In the genomic region with DNA sequence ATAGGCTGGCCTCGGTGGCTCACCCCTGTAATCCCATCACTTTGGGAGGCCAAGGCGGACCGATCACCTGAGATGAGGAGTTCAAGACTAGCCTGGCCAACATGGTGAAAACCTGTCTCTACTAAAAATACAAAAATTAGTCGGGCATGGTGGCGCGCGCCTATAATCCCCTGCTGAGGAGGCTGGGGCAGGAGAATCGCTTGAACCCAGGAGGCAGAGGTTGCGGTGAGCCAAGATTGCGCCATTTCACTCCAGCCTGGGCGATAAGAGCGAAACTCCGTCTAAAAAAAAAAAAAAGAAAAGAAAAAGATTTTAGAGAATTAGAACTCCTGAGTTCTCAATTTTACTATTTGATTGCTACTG, we compare ENCODE assay signal across 7 cellular contexts. TPM values are rescaled to one million over a fixed set of nuclear protein-coding genes. Genes with fewer than 3 reads are reported as not detected.
DNase-seq lines count a peak whose midpoint lies in the region; ATAC-seq, FAIRE-seq and TF ChIP-seq lines count a peak whose summit lies in the region.
"Not testable (repeated sequence)": the region's sequence is repeated elsewhere in the genome, so short reads cannot be mapped to it uniquely, and the experiment has no call there.

No MANE protein-coding gene starts in this region.

- not testable (repeated sequence) for TF ChIP-seq CTCF in Caco-2 (IDR thresholded peaks at IDR 0.05; ENCODE audit: insufficient read depth in 1 of 2, low read depth in 1 of 2, low read length in 1 of 2, severe bottlenecking in 1 of 2, unreplicated experiment in 1 of 2); LNCaP clone FGC (IDR thresholded peaks at IDR 0.05; ENCODE audit: control insufficient read depth, extremely low read depth, insufficient read depth); epithelial cell of esophagus (IDR thresholded peaks at IDR 0.05; ENCODE audit: insufficient read depth, low read depth, low read length, missing control alignments); HepG2 (CRISPR knock-in tag; IDR thresholded peaks at IDR 0.05); osteoblast (IDR thresholded peaks at IDR 0.05; ENCODE audit: extremely low read depth, low read depth, low read length)

- H3K9me3 Mint-ChIP-seq in Caco-2 (ENCODE audit: unreplicated experiment); activated CD4-positive, alpha-beta T cell treated with anti-CD3 and anti-CD28 coated beads, Interleukin-2, amount 10 ng/mL, durations not matched to agents 24 days and 14 days: not testable (repeated sequence)

- H3K9ac ChIP-seq in adipocyte (ENCODE audit: low read length), result peak overlapping the region; percentile 100
- H3K9ac ChIP-seq in HepG2 (ENCODE audit: insufficient read depth, low read depth, low read length), result peak overlapping the region; percentile 95

- H3K27me3 ChIP-seq in Caco-2 (replicated peaks; ENCODE audit: control insufficient read depth, insufficient read depth, low read length); adipocyte (replicated peaks; ENCODE audit: control insufficient read depth, insufficient read depth, low read length); HepG2 (ENCODE audit: control insufficient read depth in 1 of 2, insufficient read depth in 2 of 2, low read length in 2 of 2); osteoblast (ENCODE audit: insufficient read depth, low read length): not testable (repeated sequence)

- intact Hi-C loops in Caco-2 (cut with micrococcal nuclease; ENCODE audit: unreplicated experiment); activated CD4-positive, alpha-beta T cell treated with anti-CD3 and anti-CD28 coated beads, Interleukin-2, amount 10 ng/mL, durations not matched to agents 24 days and 14 days (cut with micrococcal nuclease); HepG2 (cut with micrococcal nuclease; ENCODE audit: unreplicated experiment): not testable (repeated sequence)

- TF ChIP-seq EP300 in HepG2 (IDR thresholded peaks at IDR 0.05; ENCODE audit: low read depth in 2 of 2, low read length in 2 of 2); HepG2 (CRISPR knock-in tag; IDR thresholded peaks at IDR 0.05; ENCODE audit: borderline replicate concordance): not testable (repeated sequence)

- ATAC-seq in HepG2, result not testable (repeated sequence)

- H3K79me2 ChIP-seq in HepG2 (ENCODE audit: insufficient read depth, low read length), result peaks cover 89% of the 10 kb centered on the region
- H3K79me2 ChIP-seq in osteoblast (ENCODE audit: insufficient read depth, low read length), result peaks cover 66% of the 10 kb centered on the region

- not testable (repeated sequence) for DNase-seq in Caco-2; LNCaP clone FGC (ENCODE audit: low read depth); activated CD4-positive, alpha-beta T cell treated with anti-CD3 and anti-CD28 coated beads, Interleukin-2, amount 10 ng/mL, durations not matched to agents 24 days and 14 days; adipocyte (ENCODE audit: low read depth); epithelial cell of esophagus (ENCODE audit: low read depth); HepG2 (ENCODE audit: low spot score); osteoblast (ENCODE audit: insufficient read length, low spot score, missing footprints)

- not testable (repeated sequence) for H3K4me3 ChIP-seq in Caco-2 (ENCODE audit: low read depth, low read length)
- H3K4me3 ChIP-seq in LNCaP clone FGC (ENCODE audit: low read depth, low read length), result peak overlapping the region; percentile 96
- peak overlapping the region; percentile 81 for H3K4me3 ChIP-seq in adipocyte (ENCODE audit: low read length)
- H3K4me3 ChIP-seq in epithelial cell of esophagus (ENCODE audit: low read length), result peak overlapping the region; percentile 96
- H3K4me3 ChIP-seq in HepG2 (replicated peaks in 1 of 3; ENCODE audit: insufficient read depth in 1 of 3, low read depth in 2 of 3, low read length in 3 of 3), result peak overlapping the region; percentile 82 to 94 (median 88)
- H3K4me3 ChIP-seq in osteoblast (ENCODE audit: insufficient read depth, low read length), result peak overlapping the region; percentile 100

- in situ Hi-C loops in HepG2 (cut with HindIII; ENCODE audit: extremely low pct_ligation_motif_present, low pct_unique_long_range_greater_than_20kb), result not testable (repeated sequence)

- WGBS in HepG2 (ENCODE audit: low lambda C conversion rate), result 1% methylated on average over 10 of the region's 13 CpGs

- FAIRE-seq in HepG2 (lab: Jason Lieb, UNC), result not testable (repeated sequence)

- H3K9me3 ChIP-seq in Caco-2; adipocyte (ENCODE audit: control insufficient read depth, low read length); HepG2 (ENCODE audit: low read length); osteoblast (ENCODE audit: low read depth, low read length): not testable (repeated sequence)

- peak overlapping the region; percentile 92 for H3K4me3 Mint-ChIP-seq in Caco-2 (ENCODE audit: unreplicated experiment)
- H3K4me3 Mint-ChIP-seq in activated CD4-positive, alpha-beta T cell treated with anti-CD3 and anti-CD28 coated beads, Interleukin-2, amount 10 ng/mL, durations not matched to agents 24 days and 14 days, result peak overlapping the region; percentile 90

- POLR2A ChIA-PET in Caco-2 (lab: Charles Lee); HepG2 (lab: Yijun Ruan, JAX): not testable (repeated sequence)

- peaks cover 41% of the 10 kb centered on the region for H4K20me1 ChIP-seq in HepG2 (ENCODE audit: insufficient read depth, low read length)
- H4K20me1 ChIP-seq in osteoblast (ENCODE audit: insufficient read depth, low read length), result peaks cover 24% of the 10 kb centered on the region

- not testable (repeated sequence) for TF ChIP-seq RAD21 in HepG2 (CRISPR knock-in tag; IDR thresholded peaks at IDR 0.05)

- peak overlapping the region; percentile 98 for H3K27ac Mint-ChIP-seq in Caco-2 (ENCODE audit: unreplicated experiment)
- peak overlapping the region; percentile 98 for H3K27ac Mint-ChIP-seq in activated CD4-positive, alpha-beta T cell treated with anti-CD3 and anti-CD28 coated beads, Interleukin-2, amount 10 ng/mL, durations not matched to agents 24 days and 14 days

- not testable (repeated sequence) for BruUV-seq in Caco-2 (replicated peaks; lab: Mats Ljungman, UMichigan); HepG2 (replicated peaks; lab: Mats Ljungman, UMichigan)

- H3K4me1 ChIP-seq in Caco-2, result not testable (repeated sequence)
- H3K4me1 ChIP-seq in adipocyte (ENCODE audit: control insufficient read depth, insufficient read depth, low read length), result peaks cover 40% of the 10 kb centered on the region
- H3K4me1 ChIP-seq in HepG2 (ENCODE audit: insufficient read depth, low read length), result peaks cover 29% of the 10 kb centered on the region
- H3K4me1 ChIP-seq in osteoblast (ENCODE audit: insufficient read depth, low read length), result peaks cover 16% of the 10 kb centered on the region

- not testable (repeated sequence) for H3K36me3 ChIP-seq in Caco-2 (ENCODE audit: control insufficient read depth, insufficient read depth, low read length)
- H3K36me3 ChIP-seq in adipocyte (ENCODE audit: control insufficient read depth, insufficient read depth, low read length, severe bottlenecking), result peaks cover 47% of the 10 kb centered on the region
- H3K36me3 ChIP-seq in HepG2 (replicated peaks in 1 of 2; ENCODE audit: control insufficient read depth in 1 of 2, insufficient read depth in 2 of 2, low read length in 2 of 2), result peaks cover 2 to 26% of the 10 kb centered on the region in 2 experiments
- H3K36me3 ChIP-seq in osteoblast (ENCODE audit: insufficient read depth, low read length), result peaks cover 51% of the 10 kb centered on the region

- H3K36me3 Mint-ChIP-seq in Caco-2 (ENCODE audit: insufficient read depth, unreplicated experiment), result peaks cover 64% of the 10 kb centered on the region
- H3K36me3 Mint-ChIP-seq in activated CD4-positive, alpha-beta T cell treated with anti-CD3 and anti-CD28 coated beads, Interleukin-2, amount 10 ng/mL, durations not matched to agents 24 days and 14 days (ENCODE audit: low read depth), result peaks cover 50% of the 10 kb centered on the region

- CTCF ChIA-PET in Caco-2 (lab: Charles Lee); HepG2 (lab: Yijun Ruan, JAX; ENCODE audit: low intra/inter-chr PET ratio, low total read pairs): not testable (repeated sequence)

- H3K4me2 ChIP-seq in HepG2 (ENCODE audit: low read depth, low read length), result peak overlapping the region; percentile 68
- H3K4me2 ChIP-seq in osteoblast (ENCODE audit: insufficient read depth, low read length), result peak overlapping the region; percentile 91

- not testable (repeated sequence) for H2AFZ ChIP-seq in HepG2 (ENCODE audit: low read length); osteoblast (ENCODE audit: low read length)

- H3K27ac ChIP-seq in HepG2 (ENCODE audit: extremely low read length, insufficient read depth, low read length) (peak overlapping the region; percentile 99), osteoblast (ENCODE audit: low read depth, low read length) (peak overlapping the region; percentile 36)

- H3K27me3 Mint-ChIP-seq in Caco-2 (ENCODE audit: insufficient read depth, unreplicated experiment); activated CD4-positive, alpha-beta T cell treated with anti-CD3 and anti-CD28 coated beads, Interleukin-2, amount 10 ng/mL, durations not matched to agents 24 days and 14 days: not testable (repeated sequence)

- TF ChIP-seq POLR2A in HepG2 (IDR thresholded peaks at IDR 0.05; ENCODE audit: insufficient read depth in 1 of 2, low read depth in 2 of 2, low read length in 2 of 2), result not testable (repeated sequence)

- peaks cover 15% of the 10 kb centered on the region for H3K4me1 Mint-ChIP-seq in Caco-2 (ENCODE audit: low read depth, unreplicated experiment)
- peaks cover 38% of the 10 kb centered on the region for H3K4me1 Mint-ChIP-seq in activated CD4-positive, alpha-beta T cell treated with anti-CD3 and anti-CD28 coated beads, Interleukin-2, amount 10 ng/mL, durations not matched to agents 24 days and 14 days

RNA-seq across cellular contexts. Expression of a gene that starts 2.0 kb away (rescaled TPM):
- total RNA-seq in Caco-2 (2022) (113 and 118 TPM in 2 replicates), HepG2 (2016; rRNA removed; fragmentation: Illumina TruSeq; extraction: Trizol) (314 and 466 TPM in 2 replicates), osteoblast (189 and 225 TPM in 2 replicates)
- total RNA-seq in activated CD4-positive, alpha-beta T cell treated with anti-CD3 and anti-CD28 coated beads, Interleukin-2, amount 10 ng/mL, durations not matched to agents 24 days and 14 days, result 227 and 233 TPM in 2 replicates
- total RNA-seq in HepG2 (2016; cell fraction: cytosol; rRNA removed; fragmentation: Illumina TruSeq; extraction: Trizol; ENCODE audit: low read depth), result 106 and 114 TPM in 2 replicates
- total RNA-seq in HepG2 (2016; cell fraction: insoluble cytoplasmic fraction; rRNA removed; fragmentation: Illumina TruSeq; extraction: Trizol), result 318 and 433 TPM in 2 replicates
- total RNA-seq in HepG2 (2016; cell fraction: membrane; rRNA removed; fragmentation: Illumina TruSeq; extraction: Trizol), result 152 and 204 TPM in 2 replicates
- total RNA-seq in HepG2 (2016; cell fraction: nucleus; rRNA removed; fragmentation: Illumina TruSeq; extraction: Trizol), result 480 and 515 TPM in 2 replicates
- polyA plus RNA-seq in HepG2 (2011; rRNA removed), result 23.9 and 29.3 TPM in 2 replicates
- 8.1 and 12.2 TPM in 2 replicates for polyA plus RNA-seq in HepG2 (2011; cell fraction: cytosol; rRNA removed)
- 21.1 and 35.5 TPM in 2 replicates for polyA plus RNA-seq in HepG2 (2011; cell fraction: nucleus; rRNA removed)
- 29.6 and 57.6 TPM in 2 replicates for polyA plus RNA-seq in HepG2 (2012)
- 20.1 and 21.0 TPM in 2 replicates for polyA plus RNA-seq in HepG2 (2016; cell fraction: cytosol; fragmentation: Illumina TruSeq; extraction: Trizol; ENCODE audit: low read depth)
- 174 and 187 TPM in 2 replicates for polyA plus RNA-seq in HepG2 (2016; cell fraction: insoluble cytoplasmic fraction; fragmentation: Illumina TruSeq; extraction: Trizol; ENCODE audit: low read depth)
- polyA plus RNA-seq in HepG2 (2016; cell fraction: membrane; fragmentation: Illumina TruSeq; extraction: Trizol; ENCODE audit: low read depth), result 57.3 and 58.5 TPM in 2 replicates
- polyA plus RNA-seq in HepG2 (2016; cell fraction: nucleus; fragmentation: Illumina TruSeq; extraction: Trizol; ENCODE audit: insufficient read depth, low read depth), result 472 and 516 TPM in 2 replicates
- polyA minus RNA-seq in HepG2 (2011; rRNA and poly(A)+ RNA removed; ENCODE audit: low replicate concordance), result 42.3 and 54.4 TPM in 2 replicates
- 71.4 and 82.9 TPM in 2 replicates for polyA minus RNA-seq in HepG2 (2011; cell fraction: cytosol; rRNA and poly(A)+ RNA removed)
- 248 and 279 TPM in 2 replicates for polyA minus RNA-seq in HepG2 (2011; cell fraction: nucleus; rRNA and poly(A)+ RNA removed)
